1 cellular context compared by ENCODE assay signal in the genomic region with DNA sequence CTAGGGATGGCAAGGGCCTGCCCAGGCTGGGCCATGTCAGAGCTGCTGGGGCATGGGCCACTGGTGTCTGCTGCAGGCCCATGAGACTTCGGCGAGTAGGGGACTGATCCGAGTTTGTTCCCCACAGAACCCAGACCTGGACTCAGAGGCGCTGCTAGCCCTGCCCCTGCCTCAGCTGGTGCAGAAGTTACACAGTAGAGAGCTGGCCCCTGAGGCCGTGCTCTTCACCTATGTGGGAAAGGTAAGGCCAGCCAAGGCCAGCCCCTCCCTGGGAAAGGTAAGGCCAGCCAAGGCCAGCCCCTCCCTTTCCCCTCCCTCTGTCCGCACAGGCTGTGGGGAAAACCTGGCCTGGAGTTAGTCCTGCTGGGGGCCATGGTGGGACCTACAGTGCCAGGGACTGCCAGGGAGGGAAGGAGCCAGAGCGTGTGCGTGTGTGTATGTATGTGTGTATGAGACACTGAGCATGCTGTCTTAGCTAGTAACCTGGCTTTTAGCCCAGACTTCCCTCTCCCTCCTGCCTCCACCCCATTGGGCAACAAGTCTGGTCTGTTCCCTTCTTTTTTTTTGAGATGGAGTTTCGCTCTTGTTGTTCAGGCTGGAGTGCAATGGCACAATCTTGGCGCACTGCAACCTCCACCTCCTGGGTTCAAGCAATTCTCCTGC.
TF ChIP-seq lines count a peak whose summit lies in the region.

No MANE protein-coding gene starts in this region.

TF ChIP-seq in HepG2, 621 proteins besides CTCF, POLR2A, EP300 and RAD21 (continued from another document and continues in another):
- TF ChIP-seq, protein P1, sequence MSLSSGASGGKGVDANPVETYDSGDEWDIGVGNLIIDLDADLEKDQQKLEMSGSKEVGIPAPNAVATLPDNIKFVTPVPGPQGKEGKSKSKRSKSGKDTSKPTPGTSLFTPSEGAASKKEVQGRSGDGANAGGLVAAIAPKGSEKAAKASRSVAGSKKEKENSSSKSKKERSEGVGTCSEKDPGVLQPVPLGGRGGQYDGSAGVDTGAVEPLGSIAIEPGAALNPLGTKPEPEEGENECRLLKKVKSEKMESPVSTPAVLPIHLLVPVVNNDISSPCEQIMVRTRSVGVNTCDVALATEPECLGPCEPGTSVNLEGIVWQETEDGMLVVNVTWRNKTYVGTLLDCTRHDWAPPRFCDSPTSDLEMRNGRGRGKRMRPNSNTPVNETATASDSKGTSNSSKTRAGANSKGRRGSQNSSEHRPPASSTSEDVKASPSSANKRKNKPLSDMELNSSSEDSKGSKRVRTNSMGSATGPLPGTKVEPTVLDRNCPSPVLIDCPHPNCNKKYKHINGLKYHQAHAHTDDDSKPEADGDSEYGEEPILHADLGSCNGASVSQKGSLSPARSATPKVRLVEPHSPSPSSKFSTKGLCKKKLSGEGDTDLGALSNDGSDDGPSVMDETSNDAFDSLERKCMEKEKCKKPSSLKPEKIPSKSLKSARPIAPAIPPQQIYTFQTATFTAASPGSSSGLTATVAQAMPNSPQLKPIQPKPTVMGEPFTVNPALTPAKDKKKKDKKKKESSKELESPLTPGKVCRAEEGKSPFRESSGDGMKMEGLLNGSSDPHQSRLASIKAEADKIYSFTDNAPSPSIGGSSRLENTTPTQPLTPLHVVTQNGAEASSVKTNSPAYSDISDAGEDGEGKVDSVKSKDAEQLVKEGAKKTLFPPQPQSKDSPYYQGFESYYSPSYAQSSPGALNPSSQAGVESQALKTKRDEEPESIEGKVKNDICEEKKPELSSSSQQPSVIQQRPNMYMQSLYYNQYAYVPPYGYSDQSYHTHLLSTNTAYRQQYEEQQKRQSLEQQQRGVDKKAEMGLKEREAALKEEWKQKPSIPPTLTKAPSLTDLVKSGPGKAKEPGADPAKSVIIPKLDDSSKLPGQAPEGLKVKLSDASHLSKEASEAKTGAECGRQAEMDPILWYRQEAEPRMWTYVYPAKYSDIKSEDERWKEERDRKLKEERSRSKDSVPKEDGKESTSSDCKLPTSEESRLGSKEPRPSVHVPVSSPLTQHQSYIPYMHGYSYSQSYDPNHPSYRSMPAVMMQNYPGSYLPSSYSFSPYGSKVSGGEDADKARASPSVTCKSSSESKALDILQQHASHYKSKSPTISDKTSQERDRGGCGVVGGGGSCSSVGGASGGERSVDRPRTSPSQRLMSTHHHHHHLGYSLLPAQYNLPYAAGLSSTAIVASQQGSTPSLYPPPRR (CRISPR knock-in tag; IDR thresholded peaks at IDR 0.05; ENCODE audit: borderline replicate concordance) = 0 out of 2 replicates have a peak, but pooled peaks have one; percentile 16
- TF ChIP-seq MBD4 (IDR thresholded peaks at IDR 0.05; ENCODE audit: borderline replicate concordance, low read length) = no peak
- TF ChIP-seq, protein P2, sequence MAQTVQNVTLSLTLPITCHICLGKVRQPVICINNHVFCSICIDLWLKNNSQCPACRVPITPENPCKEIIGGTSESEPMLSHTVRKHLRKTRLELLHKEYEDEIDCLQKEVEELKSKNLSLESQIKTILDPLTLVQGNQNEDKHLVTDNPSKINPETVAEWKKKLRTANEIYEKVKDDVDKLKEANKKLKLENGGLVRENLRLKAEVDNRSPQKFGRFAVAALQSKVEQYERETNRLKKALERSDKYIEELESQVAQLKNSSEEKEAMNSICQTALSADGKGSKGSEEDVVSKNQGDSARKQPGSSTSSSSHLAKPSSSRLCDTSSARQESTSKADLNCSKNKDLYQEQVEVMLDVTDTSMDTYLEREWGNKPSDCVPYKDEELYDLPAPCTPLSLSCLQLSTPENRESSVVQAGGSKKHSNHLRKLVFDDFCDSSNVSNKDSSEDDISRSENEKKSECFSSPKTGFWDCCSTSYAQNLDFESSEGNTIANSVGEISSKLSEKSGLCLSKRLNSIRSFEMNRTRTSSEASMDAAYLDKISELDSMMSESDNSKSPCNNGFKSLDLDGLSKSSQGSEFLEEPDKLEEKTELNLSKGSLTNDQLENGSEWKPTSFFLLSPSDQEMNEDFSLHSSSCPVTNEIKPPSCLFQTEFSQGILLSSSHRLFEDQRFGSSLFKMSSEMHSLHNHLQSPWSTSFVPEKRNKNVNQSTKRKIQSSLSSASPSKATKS (CRISPR knock-in tag; IDR thresholded peaks at IDR 0.05) = no peak
- TF ChIP-seq, protein P3, sequence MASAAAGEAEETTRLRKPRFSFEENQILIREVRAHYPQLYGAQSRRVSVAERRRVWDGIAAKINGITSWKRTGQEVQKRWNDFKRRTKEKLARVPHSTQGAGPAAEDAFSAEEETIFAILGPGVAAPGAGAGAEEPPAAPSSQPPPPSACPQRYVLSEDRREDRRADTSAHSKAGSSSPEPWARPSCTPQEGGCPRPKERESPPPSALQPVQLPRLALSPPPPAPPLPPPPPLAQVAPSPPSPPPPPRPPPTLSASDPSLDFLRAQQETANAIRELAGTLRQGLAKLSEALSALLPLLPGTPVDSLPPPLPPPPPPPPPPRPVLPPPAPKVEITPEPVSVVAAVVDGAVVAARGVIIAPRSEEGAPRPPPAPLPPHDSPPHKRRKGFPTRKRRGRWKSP (CRISPR knock-in tag; IDR thresholded peaks at IDR 0.05) = 0 out of 2 replicates have a peak, but pooled peaks have one; percentile 35
- TF ChIP-seq ZNF292 (CRISPR knock-in tag; IDR thresholded peaks at IDR 0.05; ENCODE audit: borderline replicate concordance, low read depth) = peak; percentile 62; the same call in 1 of the 2 replicates
- 0 out of 2 replicates have a peak, but pooled peaks have one; percentile 40 for TF ChIP-seq SRY (CRISPR knock-in tag; IDR thresholded peaks at IDR 0.05)
- peak; percentile 28; the same call in 1 of the 2 replicates for TF ChIP-seq DPF2 (CRISPR knock-in tag; IDR thresholded peaks at IDR 0.05; ENCODE audit: borderline replicate concordance, low read depth)
- no peak for TF ChIP-seq KLF13 (CRISPR knock-in tag; IDR thresholded peaks at IDR 0.05)
- TF ChIP-seq ETV5 (CRISPR knock-in tag; IDR thresholded peaks at IDR 0.05; ENCODE audit: borderline replicate concordance) = peak; percentile 39; the same call in 1 of the 2 replicates
- peak; percentile 39; the same call in 1 of the 2 replicates for TF ChIP-seq ZNF350 (CRISPR knock-in tag; IDR thresholded peaks at IDR 0.05; ENCODE audit: borderline replicate concordance, low read depth)
- TF ChIP-seq, protein P4, sequence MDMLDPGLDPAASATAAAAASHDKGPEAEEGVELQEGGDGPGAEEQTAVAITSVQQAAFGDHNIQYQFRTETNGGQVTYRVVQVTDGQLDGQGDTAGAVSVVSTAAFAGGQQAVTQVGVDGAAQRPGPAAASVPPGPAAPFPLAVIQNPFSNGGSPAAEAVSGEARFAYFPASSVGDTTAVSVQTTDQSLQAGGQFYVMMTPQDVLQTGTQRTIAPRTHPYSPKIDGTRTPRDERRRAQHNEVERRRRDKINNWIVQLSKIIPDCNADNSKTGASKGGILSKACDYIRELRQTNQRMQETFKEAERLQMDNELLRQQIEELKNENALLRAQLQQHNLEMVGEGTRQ (IDR thresholded peaks at IDR 0.05; ENCODE audit: low read depth, low read length) = no peak
- TF ChIP-seq, protein P4 (CRISPR knock-in tag; IDR thresholded peaks at IDR 0.05; ENCODE audit: borderline replicate concordance) = peak; percentile 22; the same call in 1 of the 2 replicates
- no peak for TF ChIP-seq ZNF180 (CRISPR knock-in tag; IDR thresholded peaks at IDR 0.05; ENCODE audit: borderline replicate concordance, low read depth)
- 0 out of 2 replicates have a peak, but pooled peaks have one; percentile 49 for TF ChIP-seq ZNF138 (CRISPR knock-in tag; IDR thresholded peaks at IDR 0.05; ENCODE audit: low read depth)
- peak; percentile 71 for TF ChIP-seq KAT8 (CRISPR knock-in tag; IDR thresholded peaks at IDR 0.05)
- TF ChIP-seq, protein P5, sequence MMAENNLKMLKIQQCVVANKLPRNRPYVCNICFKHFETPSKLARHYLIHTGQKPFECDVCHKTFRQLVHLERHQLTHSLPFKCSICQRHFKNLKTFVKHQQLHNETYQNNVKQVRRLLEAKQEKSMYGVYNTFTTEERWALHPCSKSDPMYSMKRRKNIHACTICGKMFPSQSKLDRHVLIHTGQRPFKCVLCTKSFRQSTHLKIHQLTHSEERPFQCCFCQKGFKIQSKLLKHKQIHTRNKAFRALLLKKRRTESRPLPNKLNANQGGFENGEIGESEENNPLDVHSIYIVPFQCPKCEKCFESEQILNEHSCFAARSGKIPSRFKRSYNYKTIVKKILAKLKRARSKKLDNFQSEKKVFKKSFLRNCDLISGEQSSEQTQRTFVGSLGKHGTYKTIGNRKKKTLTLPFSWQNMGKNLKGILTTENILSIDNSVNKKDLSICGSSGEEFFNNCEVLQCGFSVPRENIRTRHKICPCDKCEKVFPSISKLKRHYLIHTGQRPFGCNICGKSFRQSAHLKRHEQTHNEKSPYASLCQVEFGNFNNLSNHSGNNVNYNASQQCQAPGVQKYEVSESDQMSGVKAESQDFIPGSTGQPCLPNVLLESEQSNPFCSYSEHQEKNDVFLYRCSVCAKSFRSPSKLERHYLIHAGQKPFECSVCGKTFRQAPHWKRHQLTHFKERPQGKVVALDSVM (CRISPR knock-in tag; IDR thresholded peaks at IDR 0.05) = 0 out of 2 replicates have a peak, but pooled peaks have one; percentile 19
- TF ChIP-seq, protein P6, sequence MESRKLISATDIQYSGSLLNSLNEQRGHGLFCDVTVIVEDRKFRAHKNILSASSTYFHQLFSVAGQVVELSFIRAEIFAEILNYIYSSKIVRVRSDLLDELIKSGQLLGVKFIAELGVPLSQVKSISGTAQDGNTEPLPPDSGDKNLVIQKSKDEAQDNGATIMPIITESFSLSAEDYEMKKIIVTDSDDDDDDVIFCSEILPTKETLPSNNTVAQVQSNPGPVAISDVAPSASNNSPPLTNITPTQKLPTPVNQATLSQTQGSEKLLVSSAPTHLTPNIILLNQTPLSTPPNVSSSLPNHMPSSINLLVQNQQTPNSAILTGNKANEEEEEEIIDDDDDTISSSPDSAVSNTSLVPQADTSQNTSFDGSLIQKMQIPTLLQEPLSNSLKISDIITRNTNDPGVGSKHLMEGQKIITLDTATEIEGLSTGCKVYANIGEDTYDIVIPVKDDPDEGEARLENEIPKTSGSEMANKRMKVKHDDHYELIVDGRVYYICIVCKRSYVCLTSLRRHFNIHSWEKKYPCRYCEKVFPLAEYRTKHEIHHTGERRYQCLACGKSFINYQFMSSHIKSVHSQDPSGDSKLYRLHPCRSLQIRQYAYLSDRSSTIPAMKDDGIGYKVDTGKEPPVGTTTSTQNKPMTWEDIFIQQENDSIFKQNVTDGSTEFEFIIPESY (CRISPR knock-in tag; IDR thresholded peaks at IDR 0.05) = peak; percentile 37; the same call in 1 of the 2 replicates
- TF ChIP-seq SP4 (CRISPR knock-in tag; IDR thresholded peaks at IDR 0.05) = peak; percentile 52; the same call in 1 of the 2 replicates
- peak; percentile 52 for TF ChIP-seq YY1 (IDR thresholded peaks at IDR 0.05; ENCODE audit: insufficient read depth, insufficient replicate concordance, low read depth, low read length)
- TF ChIP-seq NONO (IDR thresholded peaks at IDR 0.05) = no peak
- TF ChIP-seq NONO (CRISPR knock-in tag; conservative IDR thresholded peaks at IDR 0.05) = peak; percentile 72
- TF ChIP-seq, protein P7, sequence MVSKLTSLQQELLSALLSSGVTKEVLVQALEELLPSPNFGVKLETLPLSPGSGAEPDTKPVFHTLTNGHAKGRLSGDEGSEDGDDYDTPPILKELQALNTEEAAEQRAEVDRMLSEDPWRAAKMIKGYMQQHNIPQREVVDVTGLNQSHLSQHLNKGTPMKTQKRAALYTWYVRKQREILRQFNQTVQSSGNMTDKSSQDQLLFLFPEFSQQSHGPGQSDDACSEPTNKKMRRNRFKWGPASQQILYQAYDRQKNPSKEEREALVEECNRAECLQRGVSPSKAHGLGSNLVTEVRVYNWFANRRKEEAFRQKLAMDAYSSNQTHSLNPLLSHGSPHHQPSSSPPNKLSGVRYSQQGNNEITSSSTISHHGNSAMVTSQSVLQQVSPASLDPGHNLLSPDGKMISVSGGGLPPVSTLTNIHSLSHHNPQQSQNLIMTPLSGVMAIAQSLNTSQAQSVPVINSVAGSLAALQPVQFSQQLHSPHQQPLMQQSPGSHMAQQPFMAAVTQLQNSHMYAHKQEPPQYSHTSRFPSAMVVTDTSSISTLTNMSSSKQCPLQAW (CRISPR knock-in tag; IDR thresholded peaks at IDR 0.05) = peak; percentile 85
- TF ChIP-seq ZFX (CRISPR knock-in tag; IDR thresholded peaks at IDR 0.05; ENCODE audit: low read depth) = peak; percentile 77
- TF ChIP-seq, protein P8, sequence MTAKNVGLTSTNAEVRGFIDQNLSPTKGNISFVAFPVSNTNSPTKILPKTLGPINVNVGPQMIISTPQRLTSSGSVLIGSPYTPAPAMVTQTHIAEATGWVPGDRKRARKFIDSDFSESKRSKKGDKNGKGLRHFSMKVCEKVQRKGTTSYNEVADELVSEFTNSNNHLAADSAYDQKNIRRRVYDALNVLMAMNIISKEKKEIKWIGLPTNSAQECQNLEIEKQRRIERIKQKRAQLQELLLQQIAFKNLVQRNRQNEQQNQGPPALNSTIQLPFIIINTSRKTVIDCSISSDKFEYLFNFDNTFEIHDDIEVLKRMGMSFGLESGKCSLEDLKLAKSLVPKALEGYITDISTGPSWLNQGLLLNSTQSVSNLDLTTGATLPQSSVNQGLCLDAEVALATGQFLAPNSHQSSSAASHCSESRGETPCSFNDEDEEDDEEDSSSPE (CRISPR knock-in tag; IDR thresholded peaks at IDR 0.05) = peak; percentile 69
- peak; percentile 24; the same call in 1 of the 2 replicates for TF ChIP-seq PITX1 (CRISPR knock-in tag; IDR thresholded peaks at IDR 0.05)
- no peak for TF ChIP-seq ISX (CRISPR knock-in tag; conservative IDR thresholded peaks at IDR 0.05)
- TF ChIP-seq CHD2 (IDR thresholded peaks at IDR 0.05; ENCODE audit: low read depth, low read length) = peak; percentile 50; the same call in 1 of the 2 replicates
